ENCODE assay signal across 29 cellular contexts in genomic region chr10:109103278-109103677, GRCh38.
"Had no signal": no experiment of that assay in that cellular context is flagged by ENCODE, and none has a peak within 500 bp of the region (broad histone marks: within the 10 kb centered on the region; RNA-seq: fewer than 3 reads in every experiment).

No MANE protein-coding gene starts in this region.

- H3K36me3 Mint-ChIP-seq: mesothelial cell of epicardium; naive thymus-derived CD8-positive, alpha-beta T cell; stimulated activated effector memory CD8-positive, alpha-beta T cell treated with anti-CD3 and anti-CD28 coated beads, Interleukin-12 subunit alpha, Interleukin-12 subunit beta, amount 100 ng/mL, for 72 hours had no signal

- FAIRE-seq: islet of Langerhans, kidney had no signal

- H3K27me3 ChIP-seq: neutrophil, spleen, testis, thyroid gland, transverse colon, upper lobe of left lung, vagina had no signal

- H3K36me3 ChIP-seq: left ventricle myocardium inferior, neutrophil, prostate gland, spleen, thyroid gland, transverse colon, upper lobe of left lung, vagina had no signal

- H3K4me1 ChIP-seq: left ventricle myocardium inferior, prostate gland, spleen, testis, thyroid gland, transverse colon, upper lobe of left lung, vagina had no signal

- H3K9me3 Mint-ChIP-seq: mesothelial cell of epicardium, nephron, neural crest cell had no signal

- ATAC-seq: naive thymus-derived CD8-positive, alpha-beta T cell; right cardiac atrium; sciatic nerve; stimulated activated effector memory CD8-positive, alpha-beta T cell treated with anti-CD3 and anti-CD28 coated beads, Interleukin-12 subunit alpha, Interleukin-12 subunit beta, amount 100 ng/mL, for 72 hours; stimulated activated naive CD8-positive, alpha-beta T cell treated with anti-CD3 and anti-CD28 coated beads, Interleukin-15, amount 100 ng/mL, for 72 hours had no signal

- H3K4me3 ChIP-seq: left ventricle myocardium inferior, lung, prostate gland, skin epidermis, spleen, testis, thyroid gland, transverse colon, upper lobe of left lung, vagina had no signal

- H3K27me3 Mint-ChIP-seq: naive thymus-derived CD8-positive, alpha-beta T cell; stimulated activated naive CD8-positive, alpha-beta T cell treated with anti-CD3 and anti-CD28 coated beads, Interleukin-15, amount 100 ng/mL, for 72 hours had no signal

- H3K27ac ChIP-seq: left ventricle myocardium inferior, neutrophil, prostate gland, skin epidermis, spleen, testis, thyroid gland, transverse colon, upper lobe of left lung, vagina had no signal

- H3K4me1 Mint-ChIP-seq: immature natural killer cell; mesothelial cell of epicardium; naive thymus-derived CD8-positive, alpha-beta T cell; nephron; neural crest cell; stimulated activated effector memory CD8-positive, alpha-beta T cell treated with anti-CD3 and anti-CD28 coated beads, Interleukin-12 subunit alpha, Interleukin-12 subunit beta, amount 100 ng/mL, for 72 hours; stimulated activated naive CD8-positive, alpha-beta T cell treated with anti-CD3 and anti-CD28 coated beads, Interleukin-15, amount 100 ng/mL, for 72 hours had no signal

- H3K27ac Mint-ChIP-seq: immature natural killer cell; mesothelial cell of epicardium; naive thymus-derived CD8-positive, alpha-beta T cell; nephron; stimulated activated effector memory CD8-positive, alpha-beta T cell treated with anti-CD3 and anti-CD28 coated beads, Interleukin-12 subunit alpha, Interleukin-12 subunit beta, amount 100 ng/mL, for 72 hours; stimulated activated naive CD8-positive, alpha-beta T cell treated with anti-CD3 and anti-CD28 coated beads, Interleukin-15, amount 100 ng/mL, for 72 hours had no signal

- H3K4me3 Mint-ChIP-seq: immature natural killer cell; mesothelial cell of epicardium; naive thymus-derived CD8-positive, alpha-beta T cell; nephron; neural crest cell; stimulated activated effector memory CD8-positive, alpha-beta T cell treated with anti-CD3 and anti-CD28 coated beads, Interleukin-12 subunit alpha, Interleukin-12 subunit beta, amount 100 ng/mL, for 72 hours; stimulated activated naive CD8-positive, alpha-beta T cell treated with anti-CD3 and anti-CD28 coated beads, Interleukin-15, amount 100 ng/mL, for 72 hours had no signal

- DNase-seq: head of caudate nucleus; hypothalamus; immature natural killer cell; kidney; left ventricle myocardium inferior; mesendoderm; naive thymus-derived CD8-positive, alpha-beta T cell; occipital lobe; retina; right cardiac atrium; spleen; stimulated activated CD4-positive, alpha-beta T cell treated with anti-CD3 and anti-CD28 coated beads, Interleukin-4, amount 100 ng/mL, for 24 hours; stimulated activated naive CD4-positive, alpha-beta T cell treated with Interleukin-2 at 50 U/mL for 16 hours; stimulated activated naive CD8-positive, alpha-beta T cell treated with anti-CD3 and anti-CD28 coated beads, Interleukin-15, amount 100 ng/mL, for 72 hours; testis; thyroid gland; transverse colon; upper lobe of left lung had no signal

- H3K9me3 ChIP-seq: left ventricle myocardium inferior, neutrophil, testis, thyroid gland, transverse colon, upper lobe of left lung, vagina had no signal
